In the genomic region with DNA sequence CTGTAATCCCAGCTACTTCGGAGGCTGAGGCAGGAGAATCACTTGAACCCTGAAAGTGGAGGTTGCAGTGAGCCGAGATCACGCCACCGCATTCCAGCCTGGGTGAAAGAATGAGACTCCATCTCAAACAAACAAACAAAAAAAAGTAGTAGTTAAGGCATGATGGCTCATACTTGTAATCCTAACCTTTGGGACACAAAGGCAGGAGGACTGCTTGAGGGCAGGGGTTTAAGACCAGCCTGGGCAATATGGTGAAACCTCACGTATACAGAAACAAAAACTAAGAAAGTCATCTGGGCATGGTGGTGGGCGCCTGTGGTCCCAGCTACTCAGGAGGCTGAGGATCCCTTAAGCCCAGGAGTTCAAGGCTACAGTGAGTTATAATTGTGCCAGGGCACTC, we compare ENCODE assay signal across 13 cellular contexts. TPM values are rescaled to one million over a fixed set of nuclear protein-coding genes. Genes with fewer than 3 reads are reported as not detected.
DNase-seq lines count a peak whose midpoint lies in the region; ATAC-seq and TF ChIP-seq lines count a peak whose summit lies in the region.
"Had no signal": no experiment of that assay in that cellular context is flagged by ENCODE, and none has a peak within 500 bp of the region (broad histone marks: within the 10 kb centered on the region; RNA-seq: fewer than 3 reads in every experiment).

No MANE protein-coding gene starts in this region.

- H3K4me3 ChIP-seq in Caco-2 (ENCODE audit: low read depth, low read length), result peak overlapping the region; percentile 15; the same call in 1 of the 2 replicates

- H3K36me3 Mint-ChIP-seq in Caco-2 (ENCODE audit: insufficient read depth, unreplicated experiment) (peaks cover 47% of the 10 kb centered on the region), natural killer cell (no peaks in the 10 kb centered on the region)
- peaks cover 20% of the 10 kb centered on the region for H3K36me3 Mint-ChIP-seq in activated naive CD8-positive, alpha-beta T cell treated with anti-CD3 and anti-CD28 coated beads, Interleukin-2, amount 10 ng/mL, durations not matched to agents 7 days and 5 days

- POLR2A ChIA-PET in Caco-2 (lab: Charles Lee), result interaction anchor here (0.6 kb wide), 1 partner anchor 113 kb away, joined by 3 read pairs; no protein-coding TSS in a partner anchor
- POLR2A ChIA-PET in activated naive CD8-positive, alpha-beta T cell treated with anti-CD3 and anti-CD28 coated beads, Interleukin-2, amount 10 ng/mL, durations not matched to agents 7 days and 5 days (lab: Charles Lee), result interaction anchor here (1.0 to 2.3 kb wide), 2 partner anchors 8 to 58 kb away, joined by 3 to 11 read pairs; a partner anchor contains a TSS

- H3K4me3 Mint-ChIP-seq in Caco-2 (ENCODE audit: unreplicated experiment) (peak overlapping the region; percentile 96), natural killer cell (peak overlapping the region; percentile 62)
- peak overlapping the region; percentile 95 for H3K4me3 Mint-ChIP-seq in activated naive CD8-positive, alpha-beta T cell treated with anti-CD3 and anti-CD28 coated beads, Interleukin-2, amount 10 ng/mL, durations not matched to agents 7 days and 5 days

- ATAC-seq in activated naive CD8-positive, alpha-beta T cell treated with anti-CD3 and anti-CD28 coated beads, Interleukin-2, amount 10 ng/mL, durations not matched to agents 7 days and 5 days (ENCODE audit: low read depth), result no peak
- ATAC-seq in natural killer cell, result no peak
- ATAC-seq in GM21423 (IDR thresholded peaks at IDR 0.05; ENCODE audit: unreplicated experiment), result no peak
- no peak for ATAC-seq in GM19463 (IDR thresholded peaks at IDR 0.05; ENCODE audit: unreplicated experiment)
- ATAC-seq: left colon had no signal

- TF ChIP-seq CTCF in Caco-2 (IDR thresholded peaks at IDR 0.05; ENCODE audit: insufficient read depth in 1 of 2, low read depth in 1 of 2, low read length in 1 of 2, severe bottlenecking in 1 of 2, unreplicated experiment in 1 of 2) (no peak), natural killer cell (IDR thresholded peaks at IDR 0.05) (no peak)

- H3K9me3 Mint-ChIP-seq in Caco-2 (ENCODE audit: unreplicated experiment), result no peaks in the 10 kb centered on the region
- no peaks in the 10 kb centered on the region for H3K9me3 Mint-ChIP-seq in activated naive CD8-positive, alpha-beta T cell treated with anti-CD3 and anti-CD28 coated beads, Interleukin-2, amount 10 ng/mL, durations not matched to agents 7 days and 5 days
- no peaks in the 10 kb centered on the region for H3K9me3 Mint-ChIP-seq in natural killer cell

- H3K36me3 ChIP-seq in Caco-2 (ENCODE audit: control insufficient read depth, insufficient read depth, low read length) (no peaks in the 10 kb centered on the region), KOPT-K1 (ENCODE audit: insufficient read depth, low read length) (peaks cover 59% of the 10 kb centered on the region)
- H3K36me3 ChIP-seq: prostate gland had no signal

- H3K27me3 ChIP-seq in Caco-2 (replicated peaks; ENCODE audit: control insufficient read depth, insufficient read depth, low read length), result no peaks in the 10 kb centered on the region

- DNase-seq in Caco-2, result no peak
- DNase-seq in activated naive CD8-positive, alpha-beta T cell treated with anti-CD3 and anti-CD28 coated beads, Interleukin-2, amount 10 ng/mL, durations not matched to agents 7 days and 5 days, result no peak
- DNase-seq in natural killer cell, result no peak
- no peak for DNase-seq in AML-193 (lab: John Stamatoyannopoulos, UW)
- no peak for DNase-seq in NCI-H1092 (lab: John Stamatoyannopoulos, UW)
- DNase-seq: amniotic stem cell, DMS79 treated with DMSO at 0.1 percent for 48 hours, left colon, NCI-H526 treated with DMSO at 0.1 percent for 48 hours had no signal

- H3K4me1 ChIP-seq in Caco-2, result no peaks in the 10 kb centered on the region

- BruUV-seq in Caco-2 (replicated peaks; lab: Mats Ljungman, UMichigan), result no TSS peak

- H3K27me3 Mint-ChIP-seq in Caco-2 (ENCODE audit: insufficient read depth, unreplicated experiment) (no peaks in the 10 kb centered on the region), natural killer cell (ENCODE audit: low read depth in 2 of 2) (no peaks in the 10 kb centered on the region)
- no peaks in the 10 kb centered on the region for H3K27me3 Mint-ChIP-seq in activated naive CD8-positive, alpha-beta T cell treated with anti-CD3 and anti-CD28 coated beads, Interleukin-2, amount 10 ng/mL, durations not matched to agents 7 days and 5 days

- H3K9me3 ChIP-seq in Caco-2 (no peaks in the 10 kb centered on the region), KOPT-K1 (ENCODE audit: insufficient read depth, low read length, poor library complexity, severe bottlenecking) (no peaks in the 10 kb centered on the region)
- H3K9me3 ChIP-seq: prostate gland had no signal

- H3K4me1 Mint-ChIP-seq in Caco-2 (ENCODE audit: low read depth, unreplicated experiment), result no peaks in the 10 kb centered on the region
- peaks cover 30% of the 10 kb centered on the region for H3K4me1 Mint-ChIP-seq in activated naive CD8-positive, alpha-beta T cell treated with anti-CD3 and anti-CD28 coated beads, Interleukin-2, amount 10 ng/mL, durations not matched to agents 7 days and 5 days
- H3K4me1 Mint-ChIP-seq in natural killer cell, result peaks cover 35 to 37% of the 10 kb centered on the region in 2 donors

- H3K27ac Mint-ChIP-seq in Caco-2 (ENCODE audit: unreplicated experiment) (no peak overlapping the region), natural killer cell (peak overlapping the region in 1 of 2 donors; percentile 51)
- peak overlapping the region; percentile 38 for H3K27ac Mint-ChIP-seq in activated naive CD8-positive, alpha-beta T cell treated with anti-CD3 and anti-CD28 coated beads, Interleukin-2, amount 10 ng/mL, durations not matched to agents 7 days and 5 days

- peak overlapping the region; percentile 99 for H3K27ac ChIP-seq in KOPT-K1 (ENCODE audit: low read depth, low read length, poor library complexity, severe bottlenecking)

- intact Hi-C loops in Caco-2 (cut with micrococcal nuclease; ENCODE audit: unreplicated experiment) (loop anchor here (5.0 kb wide), 1 partner anchor 59 kb away; a partner anchor contains a TSS), natural killer cell (cut with micrococcal nuclease) (no loop called here)

- CTCF ChIA-PET in Caco-2 (lab: Charles Lee), result no interaction called here

RNA-seq across cellular contexts. Expression of a gene that starts 1.8 kb away (rescaled TPM):
- total RNA-seq in Caco-2 (2022) (144 and 171 TPM in 2 replicates), natural killer cell (100 to 1,000 TPM; 266 to 323 (median 275) TPM)
- total RNA-seq in activated naive CD8-positive, alpha-beta T cell treated with anti-CD3 and anti-CD28 coated beads, Interleukin-2, amount 10 ng/mL, durations not matched to agents 7 days and 5 days, result 100 to 1,000 TPM; 347 to 384 TPM

RNA-seq across cellular contexts. Expression of a gene that starts 38.2 kb away (rescaled TPM):
- 6.2 and 7.2 TPM in 2 replicates for total RNA-seq in Caco-2 (2022)
- 1 to 10 TPM; 6.4 to 7.1 TPM for total RNA-seq in activated naive CD8-positive, alpha-beta T cell treated with anti-CD3 and anti-CD28 coated beads, Interleukin-2, amount 10 ng/mL, durations not matched to agents 7 days and 5 days
- 10 to 100 TPM in 1 of 3 donors, 1 to 10 TPM in 2; 6.8 to 12.6 (median 9.5) TPM for total RNA-seq in natural killer cell

RNA-seq across cellular contexts. Expression of a gene that starts 59.1 kb away (rescaled TPM):
- total RNA-seq in Caco-2 (2022) (85.9 and 87.4 TPM in 2 replicates), natural killer cell (10 to 100 TPM; 34.5 to 41.6 (median 40.2) TPM)
- 10 to 100 TPM; 55.8 to 59.9 TPM for total RNA-seq in activated naive CD8-positive, alpha-beta T cell treated with anti-CD3 and anti-CD28 coated beads, Interleukin-2, amount 10 ng/mL, durations not matched to agents 7 days and 5 days
